1 cellular context compared by ENCODE assay signal in the genomic region with DNA sequence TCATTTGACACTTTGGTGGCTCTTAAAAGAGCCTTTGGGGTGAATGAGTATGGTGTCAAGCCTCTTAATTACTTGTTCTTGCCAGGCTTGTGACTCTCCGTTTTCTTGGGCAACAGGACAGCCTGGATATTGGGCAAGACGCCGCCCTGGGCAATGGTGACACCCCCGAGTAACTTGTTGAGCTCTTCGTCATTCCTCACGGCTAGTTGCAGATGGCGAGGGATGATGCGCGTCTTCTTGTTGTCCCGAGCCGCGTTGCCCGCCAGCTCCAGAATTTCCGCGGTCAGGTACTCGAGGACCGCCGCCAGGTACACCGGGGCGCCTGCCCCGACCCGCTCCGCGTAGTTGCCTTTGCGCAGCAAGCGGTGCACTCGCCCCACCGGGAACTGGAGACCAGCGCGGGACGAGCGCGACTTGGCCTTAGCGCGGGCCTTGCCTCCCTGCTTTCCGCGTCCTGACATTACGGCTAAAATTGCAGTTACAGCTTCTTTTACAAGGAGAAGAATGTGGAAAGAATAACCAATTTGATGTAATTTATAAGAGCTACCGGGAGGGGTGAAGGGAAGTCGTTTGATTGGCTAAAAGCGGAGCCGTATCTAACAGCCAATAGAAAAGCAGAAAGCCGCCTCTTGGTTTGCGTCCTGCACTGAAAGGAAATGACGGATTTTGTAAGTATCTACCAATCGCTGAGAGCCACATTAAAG.
A peak's percentile ranks its signal among the peaks of the same experiment; 100 is the strongest.
TF ChIP-seq lines count a peak whose summit lies in the region.

No MANE protein-coding gene starts in this region.

TF ChIP-seq in HepG2, 621 proteins besides CTCF, POLR2A, EP300 and RAD21 (continued from another document and continues in another):
- TF ChIP-seq, protein P1, sequence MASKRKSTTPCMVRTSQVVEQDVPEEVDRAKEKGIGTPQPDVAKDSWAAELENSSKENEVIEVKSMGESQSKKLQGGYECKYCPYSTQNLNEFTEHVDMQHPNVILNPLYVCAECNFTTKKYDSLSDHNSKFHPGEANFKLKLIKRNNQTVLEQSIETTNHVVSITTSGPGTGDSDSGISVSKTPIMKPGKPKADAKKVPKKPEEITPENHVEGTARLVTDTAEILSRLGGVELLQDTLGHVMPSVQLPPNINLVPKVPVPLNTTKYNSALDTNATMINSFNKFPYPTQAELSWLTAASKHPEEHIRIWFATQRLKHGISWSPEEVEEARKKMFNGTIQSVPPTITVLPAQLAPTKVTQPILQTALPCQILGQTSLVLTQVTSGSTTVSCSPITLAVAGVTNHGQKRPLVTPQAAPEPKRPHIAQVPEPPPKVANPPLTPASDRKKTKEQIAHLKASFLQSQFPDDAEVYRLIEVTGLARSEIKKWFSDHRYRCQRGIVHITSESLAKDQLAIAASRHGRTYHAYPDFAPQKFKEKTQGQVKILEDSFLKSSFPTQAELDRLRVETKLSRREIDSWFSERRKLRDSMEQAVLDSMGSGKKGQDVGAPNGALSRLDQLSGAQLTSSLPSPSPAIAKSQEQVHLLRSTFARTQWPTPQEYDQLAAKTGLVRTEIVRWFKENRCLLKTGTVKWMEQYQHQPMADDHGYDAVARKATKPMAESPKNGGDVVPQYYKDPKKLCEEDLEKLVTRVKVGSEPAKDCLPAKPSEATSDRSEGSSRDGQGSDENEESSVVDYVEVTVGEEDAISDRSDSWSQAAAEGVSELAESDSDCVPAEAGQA (IDR thresholded peaks at IDR 0.05; ENCODE audit: low read depth): no peak
- TF ChIP-seq, protein P1 (CRISPR knock-in tag; IDR thresholded peaks at IDR 0.05; ENCODE audit: borderline replicate concordance): 0 out of 2 replicates have a peak, but pooled peaks have one; percentile 30
- TF ChIP-seq ZZZ3 (CRISPR knock-in tag; IDR thresholded peaks at IDR 0.05; ENCODE audit: borderline replicate concordance): no peak
- no peak for TF ChIP-seq MTF1 (CRISPR knock-in tag; IDR thresholded peaks at IDR 0.05)
- peak; percentile 11; the same call in 1 of the 2 replicates for TF ChIP-seq ZSCAN31 (CRISPR knock-in tag; IDR thresholded peaks at IDR 0.05; ENCODE audit: low read depth)
- TF ChIP-seq, protein P2, sequence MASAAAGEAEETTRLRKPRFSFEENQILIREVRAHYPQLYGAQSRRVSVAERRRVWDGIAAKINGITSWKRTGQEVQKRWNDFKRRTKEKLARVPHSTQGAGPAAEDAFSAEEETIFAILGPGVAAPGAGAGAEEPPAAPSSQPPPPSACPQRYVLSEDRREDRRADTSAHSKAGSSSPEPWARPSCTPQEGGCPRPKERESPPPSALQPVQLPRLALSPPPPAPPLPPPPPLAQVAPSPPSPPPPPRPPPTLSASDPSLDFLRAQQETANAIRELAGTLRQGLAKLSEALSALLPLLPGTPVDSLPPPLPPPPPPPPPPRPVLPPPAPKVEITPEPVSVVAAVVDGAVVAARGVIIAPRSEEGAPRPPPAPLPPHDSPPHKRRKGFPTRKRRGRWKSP (CRISPR knock-in tag; IDR thresholded peaks at IDR 0.05): peak; percentile 63; the same call in 1 of the 2 replicates
- peak; percentile 18; the same call in 1 of the 2 replicates for TF ChIP-seq KDM5A (IDR thresholded peaks at IDR 0.05; ENCODE audit: borderline replicate concordance, low read length)
- TF ChIP-seq ZSCAN22 (CRISPR knock-in tag; IDR thresholded peaks at IDR 0.05): no peak
- TF ChIP-seq SRF (IDR thresholded peaks at IDR 0.05; ENCODE audit: low read depth, low read length): no peak
- TF ChIP-seq KDM5B (CRISPR knock-in tag; IDR thresholded peaks at IDR 0.05; ENCODE audit: borderline replicate concordance): 0 out of 2 replicates have a peak, but pooled peaks have one; percentile 29
- no peak for TF ChIP-seq ONECUT2 (CRISPR knock-in tag; IDR thresholded peaks at IDR 0.05)
- TF ChIP-seq, protein P3, sequence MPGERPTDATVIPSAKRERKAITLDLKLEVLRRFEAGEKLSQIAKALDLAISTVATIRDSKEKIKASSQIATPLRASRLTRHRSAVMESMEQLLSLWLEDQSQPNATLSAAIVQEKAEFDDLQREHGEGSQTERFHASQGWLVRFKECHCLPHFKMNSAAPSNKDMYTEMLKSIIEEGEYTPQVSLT (CRISPR knock-in tag; IDR thresholded peaks at IDR 0.05; ENCODE audit: borderline replicate concordance, low read depth): no peak
- TF ChIP-seq, protein P4, sequence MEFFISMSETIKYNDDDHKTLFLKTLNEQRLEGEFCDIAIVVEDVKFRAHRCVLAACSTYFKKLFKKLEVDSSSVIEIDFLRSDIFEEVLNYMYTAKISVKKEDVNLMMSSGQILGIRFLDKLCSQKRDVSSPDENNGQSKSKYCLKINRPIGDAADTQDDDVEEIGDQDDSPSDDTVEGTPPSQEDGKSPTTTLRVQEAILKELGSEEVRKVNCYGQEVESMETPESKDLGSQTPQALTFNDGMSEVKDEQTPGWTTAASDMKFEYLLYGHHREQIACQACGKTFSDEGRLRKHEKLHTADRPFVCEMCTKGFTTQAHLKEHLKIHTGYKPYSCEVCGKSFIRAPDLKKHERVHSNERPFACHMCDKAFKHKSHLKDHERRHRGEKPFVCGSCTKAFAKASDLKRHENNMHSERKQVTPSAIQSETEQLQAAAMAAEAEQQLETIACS (CRISPR knock-in tag; IDR thresholded peaks at IDR 0.05): no peak
- TF ChIP-seq PHF5A (CRISPR knock-in tag; IDR thresholded peaks at IDR 0.05; ENCODE audit: low read depth, unreplicated experiment): no peak
- TF ChIP-seq ZNF674 (CRISPR knock-in tag; IDR thresholded peaks at IDR 0.05; ENCODE audit: low read depth): no peak
- TF ChIP-seq, protein P5, sequence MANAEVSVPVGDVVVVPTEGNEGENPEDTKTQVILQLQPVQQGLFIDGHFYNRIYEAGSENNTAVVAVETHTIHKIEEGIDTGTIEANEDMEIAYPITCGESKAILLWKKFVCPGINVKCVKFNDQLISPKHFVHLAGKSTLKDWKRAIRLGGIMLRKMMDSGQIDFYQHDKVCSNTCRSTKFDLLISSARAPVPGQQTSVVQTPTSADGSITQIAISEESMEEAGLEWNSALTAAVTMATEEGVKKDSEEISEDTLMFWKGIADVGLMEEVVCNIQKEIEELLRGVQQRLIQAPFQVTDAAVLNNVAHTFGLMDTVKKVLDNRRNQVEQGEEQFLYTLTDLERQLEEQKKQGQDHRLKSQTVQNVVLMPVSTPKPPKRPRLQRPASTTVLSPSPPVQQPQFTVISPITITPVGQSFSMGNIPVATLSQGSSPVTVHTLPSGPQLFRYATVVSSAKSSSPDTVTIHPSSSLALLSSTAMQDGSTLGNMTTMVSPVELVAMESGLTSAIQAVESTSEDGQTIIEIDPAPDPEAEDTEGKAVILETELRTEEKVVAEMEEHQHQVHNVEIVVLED (CRISPR knock-in tag; IDR thresholded peaks at IDR 0.05; ENCODE audit: borderline replicate concordance): peak; percentile 51; the same call in 1 of the 2 replicates
- peak; percentile 46 for TF ChIP-seq CEBPG (CRISPR knock-in tag; IDR thresholded peaks at IDR 0.05)
- no peak for TF ChIP-seq ZNF7 (CRISPR knock-in tag; IDR thresholded peaks at IDR 0.05)
- TF ChIP-seq, protein P6, sequence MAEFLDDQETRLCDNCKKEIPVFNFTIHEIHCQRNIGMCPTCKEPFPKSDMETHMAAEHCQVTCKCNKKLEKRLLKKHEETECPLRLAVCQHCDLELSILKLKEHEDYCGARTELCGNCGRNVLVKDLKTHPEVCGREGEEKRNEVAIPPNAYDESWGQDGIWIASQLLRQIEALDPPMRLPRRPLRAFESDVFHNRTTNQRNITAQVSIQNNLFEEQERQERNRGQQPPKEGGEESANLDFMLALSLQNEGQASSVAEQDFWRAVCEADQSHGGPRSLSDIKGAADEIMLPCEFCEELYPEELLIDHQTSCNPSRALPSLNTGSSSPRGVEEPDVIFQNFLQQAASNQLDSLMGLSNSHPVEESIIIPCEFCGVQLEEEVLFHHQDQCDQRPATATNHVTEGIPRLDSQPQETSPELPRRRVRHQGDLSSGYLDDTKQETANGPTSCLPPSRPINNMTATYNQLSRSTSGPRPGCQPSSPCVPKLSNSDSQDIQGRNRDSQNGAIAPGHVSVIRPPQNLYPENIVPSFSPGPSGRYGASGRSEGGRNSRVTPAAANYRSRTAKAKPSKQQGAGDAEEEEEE (CRISPR knock-in tag; IDR thresholded peaks at IDR 0.05; ENCODE audit: borderline replicate concordance): no peak
- TF ChIP-seq ZNF235 (CRISPR knock-in tag; IDR thresholded peaks at IDR 0.05; ENCODE audit: borderline replicate concordance): no peak
- TF ChIP-seq, protein P7, sequence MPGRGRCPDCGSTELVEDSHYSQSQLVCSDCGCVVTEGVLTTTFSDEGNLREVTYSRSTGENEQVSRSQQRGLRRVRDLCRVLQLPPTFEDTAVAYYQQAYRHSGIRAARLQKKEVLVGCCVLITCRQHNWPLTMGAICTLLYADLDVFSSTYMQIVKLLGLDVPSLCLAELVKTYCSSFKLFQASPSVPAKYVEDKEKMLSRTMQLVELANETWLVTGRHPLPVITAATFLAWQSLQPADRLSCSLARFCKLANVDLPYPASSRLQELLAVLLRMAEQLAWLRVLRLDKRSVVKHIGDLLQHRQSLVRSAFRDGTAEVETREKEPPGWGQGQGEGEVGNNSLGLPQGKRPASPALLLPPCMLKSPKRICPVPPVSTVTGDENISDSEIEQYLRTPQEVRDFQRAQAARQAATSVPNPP (CRISPR knock-in tag; IDR thresholded peaks at IDR 0.05): no peak; the same call in 1 of the 2 replicates
- TF ChIP-seq, protein P8, sequence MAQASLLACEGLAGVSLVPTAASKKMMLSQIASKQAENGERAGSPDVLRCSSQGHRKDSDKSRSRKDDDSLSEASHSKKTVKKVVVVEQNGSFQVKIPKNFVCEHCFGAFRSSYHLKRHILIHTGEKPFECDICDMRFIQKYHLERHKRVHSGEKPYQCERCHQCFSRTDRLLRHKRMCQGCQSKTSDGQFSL (CRISPR knock-in tag; IDR thresholded peaks at IDR 0.05): no peak
- TF ChIP-seq, protein P9, sequence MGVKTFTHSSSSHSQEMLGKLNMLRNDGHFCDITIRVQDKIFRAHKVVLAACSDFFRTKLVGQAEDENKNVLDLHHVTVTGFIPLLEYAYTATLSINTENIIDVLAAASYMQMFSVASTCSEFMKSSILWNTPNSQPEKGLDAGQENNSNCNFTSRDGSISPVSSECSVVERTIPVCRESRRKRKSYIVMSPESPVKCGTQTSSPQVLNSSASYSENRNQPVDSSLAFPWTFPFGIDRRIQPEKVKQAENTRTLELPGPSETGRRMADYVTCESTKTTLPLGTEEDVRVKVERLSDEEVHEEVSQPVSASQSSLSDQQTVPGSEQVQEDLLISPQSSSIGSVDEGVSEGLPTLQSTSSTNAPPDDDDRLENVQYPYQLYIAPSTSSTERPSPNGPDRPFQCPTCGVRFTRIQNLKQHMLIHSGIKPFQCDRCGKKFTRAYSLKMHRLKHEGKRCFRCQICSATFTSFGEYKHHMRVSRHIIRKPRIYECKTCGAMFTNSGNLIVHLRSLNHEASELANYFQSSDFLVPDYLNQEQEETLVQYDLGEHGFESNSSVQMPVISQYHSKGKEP (CRISPR knock-in tag; IDR thresholded peaks at IDR 0.05): no peak
- no peak for TF ChIP-seq SAFB2 (CRISPR knock-in tag; IDR thresholded peaks at IDR 0.05; ENCODE audit: borderline replicate concordance, low read depth)
- TF ChIP-seq, protein P10, sequence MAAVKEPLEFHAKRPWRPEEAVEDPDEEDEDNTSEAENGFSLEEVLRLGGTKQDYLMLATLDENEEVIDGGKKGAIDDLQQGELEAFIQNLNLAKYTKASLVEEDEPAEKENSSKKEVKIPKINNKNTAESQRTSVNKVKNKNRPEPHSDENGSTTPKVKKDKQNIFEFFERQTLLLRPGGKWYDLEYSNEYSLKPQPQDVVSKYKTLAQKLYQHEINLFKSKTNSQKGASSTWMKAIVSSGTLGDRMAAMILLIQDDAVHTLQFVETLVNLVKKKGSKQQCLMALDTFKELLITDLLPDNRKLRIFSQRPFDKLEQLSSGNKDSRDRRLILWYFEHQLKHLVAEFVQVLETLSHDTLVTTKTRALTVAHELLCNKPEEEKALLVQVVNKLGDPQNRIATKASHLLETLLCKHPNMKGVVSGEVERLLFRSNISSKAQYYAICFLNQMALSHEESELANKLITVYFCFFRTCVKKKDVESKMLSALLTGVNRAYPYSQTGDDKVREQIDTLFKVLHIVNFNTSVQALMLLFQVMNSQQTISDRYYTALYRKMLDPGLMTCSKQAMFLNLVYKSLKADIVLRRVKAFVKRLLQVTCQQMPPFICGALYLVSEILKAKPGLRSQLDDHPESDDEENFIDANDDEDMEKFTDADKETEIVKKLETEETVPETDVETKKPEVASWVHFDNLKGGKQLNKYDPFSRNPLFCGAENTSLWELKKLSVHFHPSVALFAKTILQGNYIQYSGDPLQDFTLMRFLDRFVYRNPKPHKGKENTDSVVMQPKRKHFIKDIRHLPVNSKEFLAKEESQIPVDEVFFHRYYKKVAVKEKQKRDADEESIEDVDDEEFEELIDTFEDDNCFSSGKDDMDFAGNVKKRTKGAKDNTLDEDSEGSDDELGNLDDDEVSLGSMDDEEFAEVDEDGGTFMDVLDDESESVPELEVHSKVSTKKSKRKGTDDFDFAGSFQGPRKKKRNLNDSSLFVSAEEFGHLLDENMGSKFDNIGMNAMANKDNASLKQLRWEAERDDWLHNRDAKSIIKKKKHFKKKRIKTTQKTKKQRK (IDR thresholded peaks at IDR 0.05; ENCODE audit: low read length): no peak
- TF ChIP-seq, protein P11, sequence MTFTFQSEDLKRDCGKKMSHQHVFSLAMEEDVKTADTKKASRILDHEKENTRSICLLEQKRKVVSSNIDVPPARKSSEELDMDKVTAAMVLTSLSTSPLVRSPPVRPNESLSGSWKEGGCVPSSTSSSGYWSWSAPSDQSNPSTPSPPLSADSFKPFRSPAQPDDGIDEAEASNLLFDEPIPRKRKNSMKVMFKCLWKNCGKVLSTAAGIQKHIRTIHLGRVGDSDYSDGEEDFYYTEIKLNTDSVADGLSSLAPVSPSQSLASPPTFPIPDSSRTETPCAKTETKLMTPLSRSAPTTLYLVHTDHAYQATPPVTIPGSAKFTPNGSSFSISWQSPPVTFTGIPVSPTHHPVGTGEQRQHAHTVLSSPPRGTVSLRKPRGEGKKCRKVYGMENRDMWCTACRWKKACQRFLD (CRISPR knock-in tag; IDR thresholded peaks at IDR 0.05; ENCODE audit: borderline replicate concordance): no peak
